Comparison of ENCODE assay signal across 8 cellular contexts in genomic region chr11:9663699-9664275, GRCh38. TPM values are rescaled to one million over a fixed set of nuclear protein-coding genes. Genes with fewer than 3 reads are reported as not detected.
DNase-seq lines count a peak whose midpoint lies in the region; ATAC-seq, FAIRE-seq and TF ChIP-seq lines count a peak whose summit lies in the region.

SWAP70 (plus strand) TSS chr11:9664077; CDS start chr11:9664180, 103 bp downstream.

- FAIRE-seq in bronchial epithelial cell (lab: Jason Lieb, UNC) = no peak

- peak within 1 kb of the TSS; percentile 80 to 92 (median 88) for H3K27ac Mint-ChIP-seq in immature natural killer cell

- H3K4me3 ChIP-seq in bronchial epithelial cell (ENCODE audit: low read depth, low read length) (peak within 1 kb of the TSS; percentile 86), spleen (peak within 1 kb of the TSS; percentile 62 to 90 (median 80))

- H3K27me3 ChIP-seq in bronchial epithelial cell (ENCODE audit: control insufficient read depth, insufficient read depth, low read length) (no peaks in the 10 kb centered on the region), spleen (replicated peaks in 1 of 7) (no peaks in the 10 kb centered on the region)

- peaks cover 0 to 5% (median 0%) of the 10 kb centered on the region in 3 donors for H3K36me3 Mint-ChIP-seq in immature natural killer cell

- no peaks in the 10 kb centered on the region for H3K36me3 ChIP-seq in bronchial epithelial cell (ENCODE audit: control insufficient read depth, insufficient read depth, low read length)
- H3K36me3 ChIP-seq in spleen = peaks cover 0 to 8% (median 0%) of the 10 kb centered on the region in 6 donors

- intact Hi-C loops in spleen (cut with DNase I; ENCODE audit: low total_unique reads) = loop anchor here (10.0 kb wide), 1 partner anchor 49 kb away; no protein-coding TSS in a partner anchor

- H3K4me1 ChIP-seq in spleen = peaks cover 10 to 68% (median 39%) of the 10 kb centered on the region in 6 donors

- TF ChIP-seq CTCF in VCaP (conservative IDR thresholded peaks at IDR 0.05) (no peak), bronchial epithelial cell (IDR thresholded peaks at IDR 0.05; ENCODE audit: insufficient read depth, low read length, severe bottlenecking) (peak; percentile 55), spleen (IDR thresholded peaks at IDR 0.05 in 8 of 11, conservative IDR thresholded peaks at IDR 0.05 in 3 of 11) (peak in 8 of 11 experiments; percentile 31 to 57 (median 46))

- ATAC-seq in GM18499 (IDR thresholded peaks at IDR 0.05; ENCODE audit: insufficient read depth, unreplicated experiment) = peak; percentile 53
- ATAC-seq in HG02678 (IDR thresholded peaks at IDR 0.05; ENCODE audit: unreplicated experiment) = peak; percentile 93

- peak within 1 kb of the TSS; percentile 91 to 94 (median 92) for H3K4me3 Mint-ChIP-seq in immature natural killer cell

- H3K9me3 Mint-ChIP-seq in immature natural killer cell = peaks cover 1 to 11% (median 7%) of the 10 kb centered on the region in 6 donors

- DNase-seq in NCI-H146 treated with DMSO at 0.1 percent for 48 hours (lab: John Stamatoyannopoulos, UW; ENCODE audit: unreplicated experiment) (peak; percentile 34), bronchial epithelial cell (ENCODE audit: low read depth) (peak; percentile 77), immature natural killer cell (peak; percentile 82 to 83 (median 83)), spleen (peak; percentile 98), NCI-H2107 treated with DMSO at 0.1 percent for 48 hours (lab: John Stamatoyannopoulos, UW; ENCODE audit: unreplicated experiment) (no peak)

- TF ChIP-seq POLR2A in spleen (IDR thresholded peaks at IDR 0.05) = peak in 1 of 3 donors; percentile 90

- peak within 1 kb of the TSS; percentile 67; the same call in 1 of the 2 replicates for H3K27ac ChIP-seq in VCaP
- H3K27ac ChIP-seq in spleen = peak within 1 kb of the TSS; percentile 81 to 98 (median 95)

- 0 to 2% (median 0%) methylated on average over 13 to 38 of the region's 38 CpGs for WGBS in spleen, 5 donors

- peaks cover 4 to 15% (median 4%) of the 10 kb centered on the region in 3 donors for H3K27me3 Mint-ChIP-seq in immature natural killer cell (ENCODE audit: low read depth in 3 of 3)

- H3K4me1 Mint-ChIP-seq in immature natural killer cell = peaks cover 28 to 34% of the 10 kb centered on the region in 2 donors

- H3K9me3 ChIP-seq in spleen = peaks cover 0 to 14% (median 11%) of the 10 kb centered on the region in 8 donors

RNA-seq across cellular contexts. Expression of gene SWAP70, which starts in this region (rescaled TPM):
- 26.3 and 27.1 TPM in 2 replicates for total RNA-seq in bronchial epithelial cell
- polyA plus RNA-seq in immature natural killer cell = 10 to 100 TPM in 1 of 3 donors, 1 to 10 TPM in 2; 2.4 to 12.3 (median 9.8) TPM
- total RNA-seq in spleen = 100 to 1,000 TPM in 6 of 7 donors, 10 to 100 TPM in 1; 95.2 to 130 (median 117) TPM
- 10 to 100 TPM; 34.9 to 55.0 (median 38.6) TPM for polyA plus RNA-seq in spleen
